ENCODE assay signal across 15 cellular contexts in the genomic region with DNA sequence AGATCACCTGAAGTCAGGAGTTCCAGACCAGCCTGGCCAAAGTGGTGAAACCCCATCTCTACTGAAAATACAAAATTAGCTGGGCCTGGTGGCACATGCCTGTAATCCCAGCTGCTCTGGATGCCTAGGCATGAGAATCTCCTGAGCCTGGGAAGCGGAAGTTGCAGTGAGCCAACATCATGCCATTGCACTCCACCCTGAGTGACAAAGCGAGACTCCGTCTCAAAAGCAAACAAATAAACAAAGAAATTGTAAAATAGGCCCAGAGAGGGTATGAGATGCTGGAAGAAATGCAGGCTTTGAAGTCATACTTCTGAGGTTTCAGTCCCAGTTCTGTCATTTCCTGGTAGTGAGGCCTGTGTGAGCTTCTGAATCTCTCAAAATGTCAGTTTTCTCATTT. TPM values are rescaled to one million over a fixed set of nuclear protein-coding genes. Genes with fewer than 3 reads are reported as not detected.
DNase-seq lines count a peak whose midpoint lies in the region; ATAC-seq lines count a peak whose summit lies in the region.
"Had no signal": no experiment of that assay in that cellular context is flagged by ENCODE, and none has a peak within 500 bp of the region (broad histone marks: within the 10 kb centered on the region; RNA-seq: fewer than 3 reads in every experiment).

No MANE protein-coding gene starts in this region.

- H3K36me3 Mint-ChIP-seq in activated T-helper 2 cell treated with anti-CD3 and anti-CD28 coated beads, Interferon-gamma antibody, Interleukin-2, Interleukin-4, amounts not matched to agents 10 μg/mL and 5 μg/mL and 100 μg/mL, durations not matched to agents 14 hours and 24 hours and 36 hours (ENCODE audit: low read depth): no peaks in the 10 kb centered on the region
- no peaks in the 10 kb centered on the region for H3K36me3 Mint-ChIP-seq in stimulated activated naive B cell treated with anti-CD40 and anti-IgM and Interleukin-4, amounts not matched to agents 10 μg/mL and 1 μg/mL and 100 μg/mL, for 72 hours
- H3K36me3 Mint-ChIP-seq: stimulated activated memory B cell treated with anti-CD40 and anti-IgM and Interleukin-4, amounts not matched to agents 10 μg/mL and 1 μg/mL and 100 μg/mL, for 72 hours had no signal

- H3K4me1 Mint-ChIP-seq in activated T-helper 2 cell treated with anti-CD3 and anti-CD28 coated beads, Interferon-gamma antibody, Interleukin-2, Interleukin-4, amounts not matched to agents 10 μg/mL and 5 μg/mL and 100 μg/mL, durations not matched to agents 14 hours and 24 hours and 36 hours (ENCODE audit: low read depth): peaks cover 20% of the 10 kb centered on the region
- peaks cover 0 to 3% of the 10 kb centered on the region in 2 donors for H3K4me1 Mint-ChIP-seq in stimulated activated naive B cell treated with anti-CD40 and anti-IgM and Interleukin-4, amounts not matched to agents 10 μg/mL and 1 μg/mL and 100 μg/mL, for 72 hours

- peak; percentile 4 for DNase-seq in stimulated activated CD4-positive, alpha-beta T cell treated with anti-CD3 and anti-CD28 coated beads, Interleukin-1b, Interleukin-23, amount 100 ng/mL, for 48 hours
- DNase-seq in stimulated activated CD4-positive, alpha-beta T cell treated with anti-CD3 and anti-CD28 coated beads, Interleukin-4, amount 100 ng/mL, for 4 hours: no peak
- DNase-seq in NCI-H460 (ENCODE audit: extremely low read depth, low read depth) (peak; percentile 79), RPMI8226 (no peak), midbrain (lab: John Stamatoyannopoulos, UW) (no peak), SKM-1 (lab: John Stamatoyannopoulos, UW; ENCODE audit: unreplicated experiment) (no peak)
- no peak for DNase-seq in activated T-helper 2 cell treated with anti-CD3 and anti-CD28 coated beads, Interferon-gamma antibody, Interleukin-2, Interleukin-4, amounts not matched to agents 10 μg/mL and 5 μg/mL and 100 μg/mL, durations not matched to agents 14 hours and 24 hours and 36 hours (ENCODE audit: low spot score)
- no peak for DNase-seq in stimulated activated naive B cell treated with anti-CD40 and anti-IgM and Interleukin-4, amounts not matched to agents 10 μg/mL and 1 μg/mL and 100 μg/mL, for 72 hours
- DNase-seq: COR-L47, H9, NCI-H1436, NCI-H526 treated with DMSO at 0.1 percent for 48 hours, SW 1271, transverse colon had no signal

- intact Hi-C loops in activated T-helper 2 cell treated with anti-CD3 and anti-CD28 coated beads, Interferon-gamma antibody, Interleukin-2, Interleukin-4, amounts not matched to agents 10 μg/mL and 5 μg/mL and 100 μg/mL, durations not matched to agents 14 hours and 24 hours and 36 hours (cut with micrococcal nuclease): loop anchor here (1.0 to 2.0 kb wide), 3 partner anchors 13 to 41 kb away; no protein-coding TSS in a partner anchor

- ATAC-seq in stimulated activated naive B cell treated with anti-CD40 and anti-IgM and Interleukin-4, amounts not matched to agents 10 μg/mL and 1 μg/mL and 100 μg/mL, for 72 hours (replicated peaks): no peak
- ATAC-seq: stimulated activated memory B cell treated with anti-CD40 and anti-IgM and Interleukin-4, amounts not matched to agents 10 μg/mL and 1 μg/mL and 100 μg/mL, for 72 hours had no signal

- H3K27ac Mint-ChIP-seq in activated T-helper 2 cell treated with anti-CD3 and anti-CD28 coated beads, Interferon-gamma antibody, Interleukin-2, Interleukin-4, amounts not matched to agents 10 μg/mL and 5 μg/mL and 100 μg/mL, durations not matched to agents 14 hours and 24 hours and 36 hours: peak overlapping the region; percentile 91
- H3K27ac Mint-ChIP-seq in stimulated activated naive B cell treated with anti-CD40 and anti-IgM and Interleukin-4, amounts not matched to agents 10 μg/mL and 1 μg/mL and 100 μg/mL, for 72 hours: no peak overlapping the region
- H3K27ac Mint-ChIP-seq: H9; stimulated activated memory B cell treated with anti-CD40 and anti-IgM and Interleukin-4, amounts not matched to agents 10 μg/mL and 1 μg/mL and 100 μg/mL, for 72 hours had no signal

- H3K4me3 Mint-ChIP-seq in activated T-helper 2 cell treated with anti-CD3 and anti-CD28 coated beads, Interferon-gamma antibody, Interleukin-2, Interleukin-4, amounts not matched to agents 10 μg/mL and 5 μg/mL and 100 μg/mL, durations not matched to agents 14 hours and 24 hours and 36 hours (ENCODE audit: low read depth): no peak overlapping the region
- no peak overlapping the region for H3K4me3 Mint-ChIP-seq in stimulated activated naive B cell treated with anti-CD40 and anti-IgM and Interleukin-4, amounts not matched to agents 10 μg/mL and 1 μg/mL and 100 μg/mL, for 72 hours
- H3K4me3 Mint-ChIP-seq: H9; stimulated activated memory B cell treated with anti-CD40 and anti-IgM and Interleukin-4, amounts not matched to agents 10 μg/mL and 1 μg/mL and 100 μg/mL, for 72 hours had no signal

- H3K9me3 Mint-ChIP-seq in activated T-helper 2 cell treated with anti-CD3 and anti-CD28 coated beads, Interferon-gamma antibody, Interleukin-2, Interleukin-4, amounts not matched to agents 10 μg/mL and 5 μg/mL and 100 μg/mL, durations not matched to agents 14 hours and 24 hours and 36 hours: no peaks in the 10 kb centered on the region
- H3K9me3 Mint-ChIP-seq in stimulated activated naive B cell treated with anti-CD40 and anti-IgM and Interleukin-4, amounts not matched to agents 10 μg/mL and 1 μg/mL and 100 μg/mL, for 72 hours: no peaks in the 10 kb centered on the region
- H3K9me3 Mint-ChIP-seq: H9; stimulated activated memory B cell treated with anti-CD40 and anti-IgM and Interleukin-4, amounts not matched to agents 10 μg/mL and 1 μg/mL and 100 μg/mL, for 72 hours had no signal

- H3K27me3 Mint-ChIP-seq in activated T-helper 2 cell treated with anti-CD3 and anti-CD28 coated beads, Interferon-gamma antibody, Interleukin-2, Interleukin-4, amounts not matched to agents 10 μg/mL and 5 μg/mL and 100 μg/mL, durations not matched to agents 14 hours and 24 hours and 36 hours (ENCODE audit: low read depth): no peaks in the 10 kb centered on the region
- peaks cover 6 to 14% of the 10 kb centered on the region in 2 donors for H3K27me3 Mint-ChIP-seq in stimulated activated naive B cell treated with anti-CD40 and anti-IgM and Interleukin-4, amounts not matched to agents 10 μg/mL and 1 μg/mL and 100 μg/mL, for 72 hours
- H3K27me3 Mint-ChIP-seq: stimulated activated memory B cell treated with anti-CD40 and anti-IgM and Interleukin-4, amounts not matched to agents 10 μg/mL and 1 μg/mL and 100 μg/mL, for 72 hours had no signal

RNA-seq across cellular contexts. Expression of gene ARHGEF37, which starts 5.3 kb away (rescaled TPM):
- total RNA-seq in NCI-H460 (2014; rRNA removed; shearing (Covaris generic)): 1.6 and 1.8 TPM in 2 replicates
- 1.2 and 2.2 TPM in 2 replicates for polyA plus RNA-seq in NCI-H460 (2014; cell fraction: nucleus; rRNA removed)
- 1.1 and 1.6 TPM in 2 replicates for total RNA-seq in activated T-helper 2 cell treated with anti-CD3 and anti-CD28 coated beads, Interferon-gamma antibody, Interleukin-2, Interleukin-4, amounts not matched to agents 10 μg/mL and 5 μg/mL and 100 μg/mL, durations not matched to agents 14 hours and 24 hours and 36 hours

RNA-seq across cellular contexts. Expression of gene CSNK1A1, which starts 24.8 kb away (rescaled TPM):
- 330 and 335 TPM in 2 replicates for total RNA-seq in NCI-H460 (2014; rRNA removed; shearing (Covaris generic))
- polyA plus RNA-seq in NCI-H460 (2014; cell fraction: nucleus; rRNA removed): 140 and 170 TPM in 2 replicates
- total RNA-seq in activated T-helper 2 cell treated with anti-CD3 and anti-CD28 coated beads, Interferon-gamma antibody, Interleukin-2, Interleukin-4, amounts not matched to agents 10 μg/mL and 5 μg/mL and 100 μg/mL, durations not matched to agents 14 hours and 24 hours and 36 hours: 176 and 194 TPM in 2 replicates

Comparison
In these comparisons a context has a peak if more than half of its experiments do, and no peak if none do; other contexts are left out.
1. DNase-seq: peak in stimulated activated CD4-positive, alpha-beta T cell treated with anti-CD3 and anti-CD28 coated beads, Interleukin-1b, Interleukin-23, amount 100 ng/mL, for 48 hours (single experiment) and NCI-H460 (single experiment); none in stimulated activated CD4-positive, alpha-beta T cell treated with anti-CD3 and anti-CD28 coated beads, Interleukin-4, amount 100 ng/mL, for 4 hours (0 of 2), activated T-helper 2 cell treated with anti-CD3 and anti-CD28 coated beads, Interferon-gamma antibody, Interleukin-2, Interleukin-4, amounts not matched to agents 10 μg/mL and 5 μg/mL and 100 μg/mL, durations not matched to agents 14 hours and 24 hours and 36 hours (single experiment), RPMI8226 (single experiment), stimulated activated naive B cell treated with anti-CD40 and anti-IgM and Interleukin-4, amounts not matched to agents 10 μg/mL and 1 μg/mL and 100 μg/mL, for 72 hours (single experiment), midbrain (single experiment) and SKM-1 (single experiment).